ENCODE assay signal across 8 cellular contexts in the genomic region with DNA sequence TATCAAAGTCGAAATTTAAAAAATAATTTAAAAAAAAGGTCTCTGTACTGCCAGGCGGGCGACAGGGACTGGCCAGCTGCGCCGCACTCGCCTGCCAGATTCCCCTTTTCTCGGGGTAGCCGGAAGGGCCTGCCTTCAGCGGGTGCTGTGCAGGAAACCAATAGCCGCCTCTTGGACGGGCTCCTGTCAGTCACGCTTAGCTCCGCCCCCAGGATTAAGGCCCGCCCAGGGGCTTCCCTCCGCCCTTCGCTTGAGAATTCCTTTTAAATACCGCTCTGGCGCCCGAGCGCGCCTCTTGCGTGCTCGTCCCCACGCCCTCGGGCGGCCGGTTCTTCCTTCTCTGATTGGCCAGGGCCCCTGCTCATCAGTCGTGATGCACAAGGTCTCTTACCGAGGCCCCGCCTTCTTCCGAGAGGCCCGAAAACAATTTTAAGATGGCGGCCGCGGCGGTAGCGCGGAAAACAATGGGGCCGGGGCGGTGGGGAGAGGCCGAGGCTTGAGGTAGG. TPM values are rescaled to one million over a fixed set of nuclear protein-coding genes. Genes with fewer than 3 reads are reported as not detected.
DNase-seq lines count a peak whose midpoint lies in the region; ATAC-seq and TF ChIP-seq lines count a peak whose summit lies in the region.

A gene with protein sequence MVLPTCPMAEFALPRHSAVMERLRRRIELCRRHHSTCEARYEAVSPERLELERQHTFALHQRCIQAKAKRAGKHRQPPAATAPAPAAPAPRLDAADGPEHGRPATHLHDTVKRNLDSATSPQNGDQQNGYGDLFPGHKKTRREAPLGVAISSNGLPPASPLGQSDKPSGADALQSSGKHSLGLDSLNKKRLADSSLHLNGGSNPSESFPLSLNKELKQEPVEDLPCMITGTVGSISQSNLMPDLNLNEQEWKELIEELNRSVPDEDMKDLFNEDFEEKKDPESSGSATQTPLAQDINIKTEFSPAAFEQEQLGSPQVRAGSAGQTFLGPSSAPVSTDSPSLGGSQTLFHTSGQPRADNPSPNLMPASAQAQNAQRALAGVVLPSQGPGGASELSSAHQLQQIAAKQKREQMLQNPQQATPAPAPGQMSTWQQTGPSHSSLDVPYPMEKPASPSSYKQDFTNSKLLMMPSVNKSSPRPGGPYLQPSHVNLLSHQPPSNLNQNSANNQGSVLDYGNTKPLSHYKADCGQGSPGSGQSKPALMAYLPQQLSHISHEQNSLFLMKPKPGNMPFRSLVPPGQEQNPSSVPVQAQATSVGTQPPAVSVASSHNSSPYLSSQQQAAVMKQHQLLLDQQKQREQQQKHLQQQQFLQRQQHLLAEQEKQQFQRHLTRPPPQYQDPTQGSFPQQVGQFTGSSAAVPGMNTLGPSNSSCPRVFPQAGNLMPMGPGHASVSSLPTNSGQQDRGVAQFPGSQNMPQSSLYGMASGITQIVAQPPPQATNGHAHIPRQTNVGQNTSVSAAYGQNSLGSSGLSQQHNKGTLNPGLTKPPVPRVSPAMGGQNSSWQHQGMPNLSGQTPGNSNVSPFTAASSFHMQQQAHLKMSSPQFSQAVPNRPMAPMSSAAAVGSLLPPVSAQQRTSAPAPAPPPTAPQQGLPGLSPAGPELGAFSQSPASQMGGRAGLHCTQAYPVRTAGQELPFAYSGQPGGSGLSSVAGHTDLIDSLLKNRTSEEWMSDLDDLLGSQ (plus strand): TSS at position 411 of the 506 bp plus-strand sequence. CDS start 291 bp downstream, outside the sequence.

- peaks cover 35% of the 10 kb centered on the region for H3K4me1 Mint-ChIP-seq in Calu3 (ENCODE audit: low read depth, unreplicated experiment)

- 2% methylated on average over 41 of the region's 41 CpGs for WGBS in HUES64
- WGBS in mesodermal cell (ENCODE audit: insufficient coverage in 2 of 2), 2 experiments, result 0% methylated on average over 31 to 33 of the region's 41 CpGs

- peak within 1 kb of the TSS; percentile 18; the same call in 1 of the 2 replicates for H2AFZ ChIP-seq in OCI-LY1 (ENCODE audit: low read length)

- peaks cover 42% of the 10 kb centered on the region for H3K79me2 ChIP-seq in OCI-LY1 (ENCODE audit: insufficient read depth, low read length)

- H3K27me3 Mint-ChIP-seq in Calu3 (ENCODE audit: unreplicated experiment), result no peaks in the 10 kb centered on the region

- H3K9me3 Mint-ChIP-seq in Calu3 (ENCODE audit: low read depth, unreplicated experiment), result no peaks in the 10 kb centered on the region

- H3K4me2 ChIP-seq in OCI-LY1 (ENCODE audit: low read length), result peak within 1 kb of the TSS; percentile 81

- peak; percentile 94 for ATAC-seq in GM21447 (IDR thresholded peaks at IDR 0.05; ENCODE audit: unreplicated experiment)

- peaks cover 69% of the 10 kb centered on the region for H3K36me3 Mint-ChIP-seq in Calu3 (ENCODE audit: insufficient read depth, unreplicated experiment)

- H4K20me1 ChIP-seq in OCI-LY1 (ENCODE audit: insufficient read depth, low read length), result no peaks in the 10 kb centered on the region

- peak within 1 kb of the TSS; percentile 96 for H3K9ac ChIP-seq in HUES64 (ENCODE audit: low read depth, low read length)
- peak within 1 kb of the TSS; percentile 77 for H3K9ac ChIP-seq in OCI-LY1 (ENCODE audit: low read length)

- BruUV-seq in Calu3 (replicated peaks; lab: Mats Ljungman, UMichigan), result no TSS peak

- H3K4me1 ChIP-seq in HUES64 (ENCODE audit: insufficient read depth, low read length), result peaks cover 2% of the 10 kb centered on the region; the same call in 1 of the 2 replicates
- peaks cover 28% of the 10 kb centered on the region for H3K4me1 ChIP-seq in OCI-LY1 (ENCODE audit: insufficient read depth, low read length, severe bottlenecking)
- H3K4me1 ChIP-seq in mesodermal cell (ENCODE audit: control insufficient read depth, insufficient read depth, low read length, poor library complexity, severe bottlenecking), result peaks cover 11% of the 10 kb centered on the region

- H3K4me3 ChIP-seq in HUES64 (ENCODE audit: low read length) (peak within 1 kb of the TSS; percentile 100), OCI-LY1 (ENCODE audit: low read depth, low read length, poor library complexity, severe bottlenecking) (peak within 1 kb of the TSS; percentile 77), mesodermal cell (ENCODE audit: extremely low read depth, insufficient read depth, low read length, poor library complexity, severe bottlenecking) (peak within 1 kb of the TSS; percentile 78)

- TF ChIP-seq CTCF in Calu3 (IDR thresholded peaks at IDR 0.05; ENCODE audit: unreplicated experiment) (no peak), OCI-LY1 (IDR thresholded peaks at IDR 0.05; ENCODE audit: low read length) (no peak)

- in situ Hi-C loops in endometrial microvascular endothelial cells (cut with HindIII; ENCODE audit: inconsistent ontology term, low pct_unique_long_range_greater_than_20kb, low sequenced_read_pairs), result no loop called here

- H3F3A ChIP-seq in OCI-LY1 (ENCODE audit: insufficient read depth, low read length), result peaks cover 10% of the 10 kb centered on the region

- H3K27ac ChIP-seq in HUES64 (ENCODE audit: low read depth, low read length) (peak within 1 kb of the TSS; percentile 91), OCI-LY1 (ENCODE audit: low read depth, low read length, poor library complexity, severe bottlenecking) (peak within 1 kb of the TSS; percentile 55), mesodermal cell (ENCODE audit: low read depth, low read length, severe bottlenecking) (peak within 1 kb of the TSS; percentile 87)

- no peaks in the 10 kb centered on the region for H3K27me3 ChIP-seq in HUES64 (ENCODE audit: insufficient read depth, low read length)
- H3K27me3 ChIP-seq in OCI-LY1 (ENCODE audit: insufficient read depth, low read length), result no peaks in the 10 kb centered on the region

- peak; percentile 100 for DNase-seq in Calu3
- peak; percentile 99 for DNase-seq in activated CD8-positive, alpha-beta memory T cell treated with anti-CD3 and anti-CD28 coated beads, Interleukin-2, amount 50 U/mL, for 4 hours
- DNase-seq in stimulated activated CD8-positive, alpha-beta memory T cell treated with anti-CD3 and anti-CD28 coated beads, Interleukin-15, amount 100 ng/mL, for 4 hours (ENCODE audit: low read depth in 2 of 2), result peak; percentile 98 to 99

- no peaks in the 10 kb centered on the region for H3K9me2 ChIP-seq in OCI-LY1 (ENCODE audit: low read depth, low read length)

- H3K4me3 Mint-ChIP-seq in Calu3 (ENCODE audit: low read depth, unreplicated experiment), result peak within 1 kb of the TSS; percentile 87

- peaks cover 48% of the 10 kb centered on the region for H3K36me3 ChIP-seq in HUES64 (ENCODE audit: insufficient read depth, low read length)
- peaks cover 42% of the 10 kb centered on the region for H3K36me3 ChIP-seq in OCI-LY1 (ENCODE audit: insufficient read depth, low read length)
- H3K36me3 ChIP-seq in mesodermal cell (ENCODE audit: control insufficient read depth, insufficient read depth, low read length), result peaks cover 57% of the 10 kb centered on the region

- peak within 1 kb of the TSS; percentile 89 for H3K27ac Mint-ChIP-seq in Calu3 (ENCODE audit: unreplicated experiment)

- intact Hi-C loops in Calu3 (cut with micrococcal nuclease; ENCODE audit: unreplicated experiment), result loop anchor here (5.0 kb wide), 1 partner anchor 35 kb away; a partner anchor contains a TSS

- H3K9me3 ChIP-seq in HUES64 (ENCODE audit: insufficient read depth, low read depth, low read length) (no peaks in the 10 kb centered on the region), OCI-LY1 (ENCODE audit: low read length) (no peaks in the 10 kb centered on the region), mesodermal cell (ENCODE audit: control insufficient read depth, low read length) (no peaks in the 10 kb centered on the region)

- CTCF ChIA-PET in Calu3 (lab: Charles Lee), result interaction anchor here (0.7 to 1.3 kb wide), 5 partner anchors 10 to 109 kb away, joined by 3 to 4 read pairs (median 3); a partner anchor contains a TSS

RNA-seq across cellular contexts. Expression of the gene that starts here (rescaled TPM):
- total RNA-seq in Calu3 (2022) (37.0 and 38.5 TPM in 2 replicates), endometrial microvascular endothelial cells (ENCODE audit: inconsistent ontology term) (13.6 TPM)
- polyA plus RNA-seq in HUES64 (2013, experiment 1 of 2), result 35.2 TPM
- 32.1 TPM for polyA plus RNA-seq in HUES64 (2013, experiment 2 of 2)
- 34.0 TPM for polyA plus RNA-seq in mesodermal cell (2013, experiment 1 of 2)
- polyA plus RNA-seq in mesodermal cell (2013, experiment 2 of 2), result 36.7 TPM

Comparison
In these comparisons a context has a peak if more than half of its experiments do, and no peak if none do; other contexts are left out.
1. Peak in every context shown above with its lines: DNase-seq, ATAC-seq, H3K4me3 ChIP-seq and H3K27ac ChIP-seq.